In the genomic region with DNA sequence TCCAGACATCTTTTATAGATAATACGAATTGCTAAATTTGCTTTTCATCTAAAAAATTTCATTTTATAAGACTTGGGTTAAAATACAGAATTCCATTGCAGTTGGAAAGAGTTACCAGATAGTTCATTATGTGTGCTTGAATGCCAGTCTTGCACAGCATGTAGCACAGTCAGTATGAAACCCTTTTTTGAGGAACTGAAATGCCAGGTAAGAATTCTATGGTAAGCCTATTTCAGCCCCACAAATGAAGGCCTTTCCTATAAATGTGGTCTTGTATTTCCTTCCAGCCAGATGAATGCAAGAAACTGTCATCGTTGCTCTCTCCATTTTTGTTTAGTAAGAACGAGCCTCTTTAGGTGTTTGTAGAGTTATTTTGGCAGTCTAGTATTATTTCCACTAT, we compare ENCODE assay signal across 13 cellular contexts.
A peak's percentile ranks its signal among the peaks of the same experiment; 100 is the strongest.
DNase-seq lines count a peak whose midpoint lies in the region; ATAC-seq, FAIRE-seq and TF ChIP-seq lines count a peak whose summit lies in the region.
"Had no signal": no experiment of that assay in that cellular context is flagged by ENCODE, and none has a peak within 500 bp of the region (broad histone marks: within the 10 kb centered on the region; RNA-seq: fewer than 3 reads in every experiment).

No MANE protein-coding gene starts in this region.

- H3K4me3 ChIP-seq in HepG2 (replicated peaks in 1 of 3; ENCODE audit: insufficient read depth in 1 of 3, low read depth in 2 of 3, low read length in 3 of 3): no peak overlapping the region
- H3K4me3 ChIP-seq in right lobe of liver: no peak overlapping the region
- no peak overlapping the region for H3K4me3 ChIP-seq in subcutaneous abdominal adipose tissue (ENCODE audit: low read depth in 1 of 5, low read length in 5 of 5)

- H2AFZ ChIP-seq in HepG2 (ENCODE audit: low read length): no peak overlapping the region

- in situ Hi-C loops in HepG2 (cut with HindIII; ENCODE audit: extremely low pct_ligation_motif_present, low pct_unique_long_range_greater_than_20kb): no loop called here

- H3K36me3 ChIP-seq in HepG2 (replicated peaks in 1 of 2; ENCODE audit: control insufficient read depth in 1 of 2, insufficient read depth in 2 of 2, low read length in 2 of 2): peaks cover 20 to 93% of the 10 kb centered on the region in 2 experiments
- peaks cover 0 to 10% (median 0%) of the 10 kb centered on the region in 4 donors for H3K36me3 ChIP-seq in right lobe of liver
- H3K36me3 ChIP-seq in subcutaneous abdominal adipose tissue (ENCODE audit: control insufficient read depth in 5 of 5, insufficient read depth in 5 of 5, low read length in 5 of 5): peaks cover 6 to 16% (median 10%) of the 10 kb centered on the region in 5 donors

- H3K27me3 ChIP-seq in HepG2 (ENCODE audit: control insufficient read depth in 1 of 2, insufficient read depth in 2 of 2, low read length in 2 of 2) (no peaks in the 10 kb centered on the region), right lobe of liver (no peaks in the 10 kb centered on the region), subcutaneous abdominal adipose tissue (ENCODE audit: control insufficient read depth in 5 of 5, insufficient read depth in 4 of 5, low read length in 5 of 5) (no peaks in the 10 kb centered on the region)

- WGBS in HepG2 (ENCODE audit: low lambda C conversion rate): 97% methylated on average over 3 of the region's 3 CpGs
- 77% methylated on average over 3 of the region's 3 CpGs for WGBS in right lobe of liver (ENCODE audit: insufficient coverage, low coverage, low lambda C conversion rate, missing lambda C conversion rate)

- ATAC-seq in HepG2 (no peak), right lobe of liver (no peak), HG02610 (IDR thresholded peaks at IDR 0.05; ENCODE audit: unreplicated experiment) (peak; percentile 98), HG03432 (IDR thresholded peaks at IDR 0.05; ENCODE audit: unreplicated experiment) (peak; percentile 99)

- 0 out of 4 replicates have a peak, but pooled peaks of 1 of the 2 experiments have one; percentile 22 for TF ChIP-seq POLR2A in HepG2 (IDR thresholded peaks at IDR 0.05; ENCODE audit: insufficient read depth in 1 of 2, low read depth in 2 of 2, low read length in 2 of 2)
- TF ChIP-seq POLR2A in right lobe of liver (IDR thresholded peaks at IDR 0.05): no peak

- H3K27ac ChIP-seq in HepG2 (ENCODE audit: extremely low read length, insufficient read depth, low read length) (no peak overlapping the region), right lobe of liver (no peak overlapping the region), subcutaneous abdominal adipose tissue (ENCODE audit: low read depth, low read length) (peak overlapping the region; percentile 77)

- no peak for DNase-seq in HepG2 (ENCODE audit: low spot score)
- DNase-seq in right lobe of liver: no peak
- no peak for DNase-seq in activated CD4-positive, alpha-beta T cell treated with anti-CD3 and anti-CD28 coated beads for 4 hours
- no peak for DNase-seq in T1000 (lab: John Stamatoyannopoulos, UW)
- no peak for DNase-seq in superior temporal gyrus (ENCODE audit: extremely low spot score)
- DNase-seq: activated effector memory CD4-positive, alpha-beta T cell treated with Interleukin-2 at 50 U/mL for 16 hours; DMS79 treated with DMSO at 0.1 percent for 48 hours; HCEC 1CT; NCI-H1105 had no signal

- no TSS peak for BruUV-seq in HepG2 (replicated peaks; lab: Mats Ljungman, UMichigan)

- FAIRE-seq in HepG2 (lab: Jason Lieb, UNC): no peak
- FAIRE-seq: A204.1 had no signal

- H3K4me1 ChIP-seq in HepG2 (ENCODE audit: insufficient read depth, low read length) (no peaks in the 10 kb centered on the region), right lobe of liver (no peaks in the 10 kb centered on the region), subcutaneous abdominal adipose tissue (ENCODE audit: control insufficient read depth in 5 of 5, insufficient read depth in 5 of 5, low read length in 5 of 5) (peaks cover 2 to 48% (median 34%) of the 10 kb centered on the region in 5 donors)

- no peak for TF ChIP-seq EP300 in HepG2 (IDR thresholded peaks at IDR 0.05; ENCODE audit: low read depth in 2 of 2, low read length in 2 of 2)
- no peak for TF ChIP-seq EP300 in HepG2 (CRISPR knock-in tag; IDR thresholded peaks at IDR 0.05; ENCODE audit: borderline replicate concordance)

- POLR2A ChIA-PET in HepG2 (lab: Yijun Ruan, JAX): no interaction called here

- intact Hi-C loops in HepG2 (cut with micrococcal nuclease; ENCODE audit: unreplicated experiment): no loop called here
- intact Hi-C loops in right lobe of liver (cut with DNase I): no loop called here

- no peak for TF ChIP-seq CTCF in HepG2 (CRISPR knock-in tag; IDR thresholded peaks at IDR 0.05)
- TF ChIP-seq CTCF in right lobe of liver (IDR thresholded peaks at IDR 0.05): no peak

- peaks cover 68% of the 10 kb centered on the region for H3K79me2 ChIP-seq in HepG2 (ENCODE audit: insufficient read depth, low read length)

- TF ChIP-seq RAD21 in HepG2 (CRISPR knock-in tag; IDR thresholded peaks at IDR 0.05): no peak

- no peak overlapping the region for H3K4me2 ChIP-seq in HepG2 (ENCODE audit: low read depth, low read length)

- CTCF ChIA-PET in HepG2 (lab: Yijun Ruan, JAX; ENCODE audit: low intra/inter-chr PET ratio, low total read pairs): no interaction called here

- H3K9ac ChIP-seq in HepG2 (ENCODE audit: insufficient read depth, low read depth, low read length) (no peak overlapping the region), subcutaneous abdominal adipose tissue (ENCODE audit: low read length in 5 of 5) (no peak overlapping the region)

- H3K9me3 ChIP-seq in HepG2 (ENCODE audit: low read length) (no peaks in the 10 kb centered on the region), right lobe of liver (no peaks in the 10 kb centered on the region), subcutaneous abdominal adipose tissue (ENCODE audit: control insufficient read depth in 5 of 5, low read length in 5 of 5) (no peaks in the 10 kb centered on the region)

- peaks cover 85% of the 10 kb centered on the region for H4K20me1 ChIP-seq in HepG2 (ENCODE audit: insufficient read depth, low read length)

TF ChIP-seq in HepG2, 621 proteins besides CTCF, POLR2A, EP300 and RAD21:
- TF ChIP-seq, protein P1, sequence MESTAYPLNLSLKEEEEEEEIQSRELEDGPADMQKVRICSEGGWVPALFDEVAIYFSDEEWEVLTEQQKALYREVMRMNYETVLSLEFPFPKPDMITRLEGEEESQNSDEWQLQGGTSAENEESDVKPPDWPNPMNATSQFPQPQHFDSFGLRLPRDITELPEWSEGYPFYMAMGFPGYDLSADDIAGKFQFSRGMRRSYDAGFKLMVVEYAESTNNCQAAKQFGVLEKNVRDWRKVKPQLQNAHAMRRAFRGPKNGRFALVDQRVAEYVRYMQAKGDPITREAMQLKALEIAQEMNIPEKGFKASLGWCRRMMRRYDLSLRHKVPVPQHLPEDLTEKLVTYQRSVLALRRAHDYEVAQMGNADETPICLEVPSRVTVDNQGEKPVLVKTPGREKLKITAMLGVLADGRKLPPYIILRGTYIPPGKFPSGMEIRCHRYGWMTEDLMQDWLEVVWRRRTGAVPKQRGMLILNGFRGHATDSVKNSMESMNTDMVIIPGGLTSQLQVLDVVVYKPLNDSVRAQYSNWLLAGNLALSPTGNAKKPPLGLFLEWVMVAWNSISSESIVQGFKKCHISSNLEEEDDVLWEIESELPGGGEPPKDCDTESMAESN (CRISPR knock-in tag; conservative IDR thresholded peaks at IDR 0.05): no peak
- TF ChIP-seq POLR2AphosphoS2 (IDR thresholded peaks at IDR 0.05; ENCODE audit: low read depth, low read length): peak; percentile 70; the same call in 1 of the 2 replicates
- TF ChIP-seq, protein P2, sequence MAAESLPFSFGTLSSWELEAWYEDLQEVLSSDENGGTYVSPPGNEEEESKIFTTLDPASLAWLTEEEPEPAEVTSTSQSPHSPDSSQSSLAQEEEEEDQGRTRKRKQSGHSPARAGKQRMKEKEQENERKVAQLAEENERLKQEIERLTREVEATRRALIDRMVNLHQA (CRISPR knock-in tag; IDR thresholded peaks at IDR 0.05): no peak

Comparison
In these comparisons a context has a peak if more than half of its experiments do, and no peak if none do; other contexts are left out.
1. ATAC-seq: peak in HG02610 (single experiment) and HG03432 (single experiment); none in HepG2 (single experiment) and right lobe of liver (0 of 4).